ENCODE assay signal across 15 cellular contexts in the genomic region with DNA sequence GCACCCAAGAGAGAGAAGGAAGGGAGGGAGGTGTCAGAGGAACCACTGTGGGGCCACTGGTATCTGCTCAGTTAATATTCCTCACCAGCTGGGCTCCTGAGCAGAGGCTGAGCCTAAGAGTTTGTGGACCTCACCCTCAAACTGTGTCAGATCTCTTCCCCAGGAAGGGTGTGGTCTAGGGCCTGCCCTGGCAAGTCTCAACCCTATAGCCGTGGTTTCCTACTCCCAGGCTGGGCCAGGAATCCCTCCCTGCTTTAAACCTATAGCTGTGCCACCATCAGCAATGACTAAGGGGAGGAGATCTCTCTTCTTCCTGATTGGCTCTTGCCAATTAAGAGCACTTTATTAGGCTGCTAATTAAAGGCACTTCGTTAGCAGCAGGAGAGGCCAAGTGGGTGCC. TPM values are rescaled to one million over a fixed set of nuclear protein-coding genes. Genes with fewer than 3 reads are reported as not detected.
DNase-seq lines count a peak whose midpoint lies in the region; ATAC-seq, FAIRE-seq and TF ChIP-seq lines count a peak whose summit lies in the region.
"Had no signal": no experiment of that assay in that cellular context is flagged by ENCODE, and none has a peak within 500 bp of the region (broad histone marks: within the 10 kb centered on the region; RNA-seq: fewer than 3 reads in every experiment).

No MANE protein-coding gene starts in this region.

- POLR2A ChIA-PET in Caco-2 (lab: Charles Lee), result no interaction called here

- no peak for TF ChIP-seq CTCF in bronchial epithelial cell (IDR thresholded peaks at IDR 0.05; ENCODE audit: insufficient read depth, low read length, severe bottlenecking)
- no peak for TF ChIP-seq CTCF in type B pancreatic cell (conservative IDR thresholded peaks at IDR 0.05)
- no peak for TF ChIP-seq CTCF in kidney (IDR thresholded peaks at IDR 0.05; ENCODE audit: borderline replicate concordance, extremely low read depth, insufficient read depth)
- no peak for TF ChIP-seq CTCF in Caco-2 (IDR thresholded peaks at IDR 0.05; ENCODE audit: insufficient read depth in 1 of 2, low read depth in 1 of 2, low read length in 1 of 2, severe bottlenecking in 1 of 2, unreplicated experiment in 1 of 2)

- CTCF ChIA-PET in Caco-2 (lab: Charles Lee), result no interaction called here

- peak overlapping the region; percentile 21 for H3K27ac Mint-ChIP-seq in type B pancreatic cell
- H3K27ac Mint-ChIP-seq in Caco-2 (ENCODE audit: unreplicated experiment), result no peak overlapping the region

- no peaks in the 10 kb centered on the region for H3K4me1 ChIP-seq in kidney (ENCODE audit: control insufficient read depth in 1 of 2, insufficient read depth in 1 of 2, low read depth in 1 of 2, low read length in 2 of 2)
- no peaks in the 10 kb centered on the region for H3K4me1 ChIP-seq in Caco-2
- H3K4me1 ChIP-seq: left lung had no signal

- ATAC-seq in left ventricle myocardium superior, result peak; percentile 25
- no peak for ATAC-seq in Right ventricle myocardium superior (ENCODE audit: poor library complexity)
- ATAC-seq: left lung, Right ventricle myocardium inferior had no signal

- H3K4me1 Mint-ChIP-seq in type B pancreatic cell (ENCODE audit: unreplicated experiment) (peaks cover 25% of the 10 kb centered on the region), Caco-2 (ENCODE audit: low read depth, unreplicated experiment) (no peaks in the 10 kb centered on the region)

- DNase-seq in left ventricle myocardium superior (no peak), Right ventricle myocardium superior (no peak), NOMO-1 (lab: John Stamatoyannopoulos, UW; ENCODE audit: unreplicated experiment in 2 of 2) (peak; percentile 60 to 65), bronchial epithelial cell (ENCODE audit: low read depth) (peak; percentile 93), type B pancreatic cell (ENCODE audit: extremely low spot score, unreplicated experiment) (peak; percentile 37), kidney (no peak), NCI-H2029 (lab: John Stamatoyannopoulos, UW) (no peak), Caco-2 (no peak)
- DNase-seq: cortex of kidney; glutamatergic neuron; left lung; stimulated activated CD4-positive, alpha-beta T cell treated with anti-CD3 and anti-CD28 coated beads, Interleukin-12 subunit alpha, Interleukin-12 subunit beta, amount 100 ng/mL, for 4 hours had no signal

- intact Hi-C loops in left ventricle myocardium superior (cut with micrococcal nuclease), result no loop called here
- intact Hi-C loops in Right ventricle myocardium superior (cut with DNase I), result no loop called here
- intact Hi-C loops in kidney (cut with DNase I), result no loop called here
- intact Hi-C loops in Caco-2 (cut with micrococcal nuclease; ENCODE audit: unreplicated experiment), result no loop called here

- H3K27ac ChIP-seq in kidney (ENCODE audit: low read depth in 2 of 2, low read length in 2 of 2), result no peak overlapping the region
- H3K27ac ChIP-seq: BLaER1, left lung, neutrophil had no signal

- FAIRE-seq in bronchial epithelial cell (lab: Jason Lieb, UNC) (peak; percentile 92), kidney (lab: Jason Lieb, UNC) (no peak)

- no peak overlapping the region for H3K9ac ChIP-seq in kidney (ENCODE audit: low read length in 2 of 2)
- H3K9ac ChIP-seq: BLaER1 had no signal

- H3K36me3 Mint-ChIP-seq in type B pancreatic cell, result peaks cover 16% of the 10 kb centered on the region
- peaks cover 16% of the 10 kb centered on the region for H3K36me3 Mint-ChIP-seq in Caco-2 (ENCODE audit: insufficient read depth, unreplicated experiment)

- H3K9me3 Mint-ChIP-seq in type B pancreatic cell (no peaks in the 10 kb centered on the region), Caco-2 (ENCODE audit: unreplicated experiment) (no peaks in the 10 kb centered on the region)

- no peak overlapping the region for H3K4me3 ChIP-seq in bronchial epithelial cell (ENCODE audit: low read depth, low read length)
- H3K4me3 ChIP-seq in kidney (ENCODE audit: low read length in 2 of 2), result no peak overlapping the region
- no peak overlapping the region for H3K4me3 ChIP-seq in Caco-2 (ENCODE audit: low read depth, low read length)
- H3K4me3 ChIP-seq: BLaER1, left lung had no signal

- H3K27me3 Mint-ChIP-seq in type B pancreatic cell, result peaks cover 10% of the 10 kb centered on the region
- no peaks in the 10 kb centered on the region for H3K27me3 Mint-ChIP-seq in Caco-2 (ENCODE audit: insufficient read depth, unreplicated experiment)

- H3K9me3 ChIP-seq in kidney (ENCODE audit: control insufficient read depth in 1 of 2, low read length in 2 of 2) (no peaks in the 10 kb centered on the region), Caco-2 (no peaks in the 10 kb centered on the region)
- H3K9me3 ChIP-seq: BLaER1, left lung, neutrophil had no signal

- H3K36me3 ChIP-seq in bronchial epithelial cell (ENCODE audit: control insufficient read depth, insufficient read depth, low read length), result peaks cover 3% of the 10 kb centered on the region
- peaks cover 4 to 6% of the 10 kb centered on the region in 2 donors for H3K36me3 ChIP-seq in kidney (ENCODE audit: control insufficient read depth in 1 of 2, insufficient read depth in 2 of 2, low read length in 2 of 2)
- no peaks in the 10 kb centered on the region for H3K36me3 ChIP-seq in Caco-2 (ENCODE audit: control insufficient read depth, insufficient read depth, low read length)

- no peak overlapping the region for H3K4me3 Mint-ChIP-seq in type B pancreatic cell
- H3K4me3 Mint-ChIP-seq in Caco-2 (ENCODE audit: unreplicated experiment), result no peak overlapping the region

- BruUV-seq in Caco-2 (replicated peaks; lab: Mats Ljungman, UMichigan), result no TSS peak

- H3K27me3 ChIP-seq in bronchial epithelial cell (ENCODE audit: control insufficient read depth, insufficient read depth, low read length), result peaks cover 3% of the 10 kb centered on the region
- H3K27me3 ChIP-seq in Caco-2 (replicated peaks; ENCODE audit: control insufficient read depth, insufficient read depth, low read length), result no peaks in the 10 kb centered on the region
- H3K27me3 ChIP-seq: BLaER1 had no signal

RNA-seq across cellular contexts. Expression of gene POLL, which starts 29.9 kb away (rescaled TPM):
- 20.1 TPM for total RNA-seq in left ventricle myocardium superior
- 15.8 TPM for total RNA-seq in Right ventricle myocardium superior
- 8.6 and 8.7 TPM in 2 replicates for total RNA-seq in bronchial epithelial cell
- 39.3 and 39.8 TPM in 2 replicates for total RNA-seq in type B pancreatic cell (ENCODE audit: low replicate concordance)
- 35.2 TPM for total RNA-seq in kidney
- 27.5 TPM for polyA plus RNA-seq in kidney (ENCODE audit: insufficient read depth, low read depth, low replicate concordance)
- 34.7 and 35.5 TPM in 2 replicates for total RNA-seq in Caco-2 (2022)

RNA-seq across cellular contexts. Expression of gene DPCD, which starts 29.9 kb away (rescaled TPM):
- total RNA-seq in left ventricle myocardium superior, result 21.9 TPM
- 22.7 TPM for total RNA-seq in Right ventricle myocardium superior
- 27.7 and 38.2 TPM in 2 replicates for total RNA-seq in bronchial epithelial cell
- total RNA-seq in type B pancreatic cell (ENCODE audit: low replicate concordance), result 32.3 and 37.3 TPM in 2 replicates
- 26.4 TPM for total RNA-seq in kidney
- 63.1 TPM for polyA plus RNA-seq in kidney (ENCODE audit: insufficient read depth, low read depth, low replicate concordance)
- 13.1 and 14.0 TPM in 2 replicates for total RNA-seq in Caco-2 (2022)

Comparison
In these comparisons a context has a peak if more than half of its experiments do, and no peak if none do; other contexts are left out.
1. DNase-seq: peak in NOMO-1 (2 of 2), bronchial epithelial cell (single experiment) and type B pancreatic cell (single experiment); none in left ventricle myocardium superior (single experiment), Right ventricle myocardium superior (single experiment), kidney (single experiment), NCI-H2029 (single experiment) and Caco-2 (0 of 2).